Comparison of ENCODE assay signal across 30 cellular contexts in genomic region chr11:86087281-86087680, GRCh38.
"Had no signal": no experiment of that assay in that cellular context is flagged by ENCODE, and none has a peak within 500 bp of the region (broad histone marks: within the 10 kb centered on the region; RNA-seq: fewer than 3 reads in every experiment).

No MANE protein-coding gene starts in this region.

- H3K36me3 Mint-ChIP-seq: naive thymus-derived CD8-positive, alpha-beta T cell; stimulated activated effector memory CD8-positive, alpha-beta T cell treated with anti-CD3 and anti-CD28 coated beads, Interleukin-12 subunit alpha, Interleukin-12 subunit beta, amount 100 ng/mL, for 72 hours; type B pancreatic cell had no signal

- H3K36me3 ChIP-seq: left lung, lower lobe of right lung, pancreas, prostate gland, spleen, suprapubic skin, thoracic aorta, tibial artery, uterus had no signal

- DNase-seq: hypothalamus; immature natural killer cell; kidney; left colon; left lung; lower lobe of right lung; midbrain; mucosa of descending colon; naive thymus-derived CD8-positive, alpha-beta T cell; nucleus accumbens; pancreas; posterior cingulate gyrus; retina; right cardiac atrium; small intestine; spleen; stimulated activated CD4-positive, alpha-beta T cell treated with anti-CD3 and anti-CD28 coated beads, Interleukin-4, amount 100 ng/mL, for 24 hours; stimulated activated naive CD4-positive, alpha-beta T cell; tibial artery; uterus had no signal

- H3K9me3 Mint-ChIP-seq: immature natural killer cell; naive thymus-derived CD8-positive, alpha-beta T cell; neural crest cell; stimulated activated effector memory CD8-positive, alpha-beta T cell treated with anti-CD3 and anti-CD28 coated beads, Interleukin-12 subunit alpha, Interleukin-12 subunit beta, amount 100 ng/mL, for 72 hours; stimulated activated naive CD8-positive, alpha-beta T cell treated with anti-CD3 and anti-CD28 coated beads, Interleukin-15, Interleukin-2, amounts not matched to agents 100 ng/mL and 50 ng/mL, for 24 hours; type B pancreatic cell had no signal

- FAIRE-seq: islet of Langerhans, kidney, pancreas, small intestine had no signal

- H3K4me3 Mint-ChIP-seq: immature natural killer cell; naive thymus-derived CD8-positive, alpha-beta T cell; nephron; neural crest cell; stimulated activated effector memory CD8-positive, alpha-beta T cell treated with anti-CD3 and anti-CD28 coated beads, Interleukin-12 subunit alpha, Interleukin-12 subunit beta, amount 100 ng/mL, for 72 hours; stimulated activated naive CD8-positive, alpha-beta T cell treated with anti-CD3 and anti-CD28 coated beads, Interleukin-15, Interleukin-2, amounts not matched to agents 100 ng/mL and 50 ng/mL, for 24 hours; type B pancreatic cell had no signal

- ATAC-seq: left colon; left lung; lower lobe of right lung; mucosa of descending colon; naive thymus-derived CD8-positive, alpha-beta T cell; pancreas; right cardiac atrium; sciatic nerve; stimulated activated effector memory CD8-positive, alpha-beta T cell treated with anti-CD3 and anti-CD28 coated beads, Interleukin-12 subunit alpha, Interleukin-12 subunit beta, amount 100 ng/mL, for 72 hours had no signal

- H3K4me3 ChIP-seq: left lung, lower lobe of right lung, mucosa of descending colon, pancreas, prostate gland, spleen, suprapubic skin, thoracic aorta, tibial artery, uterus had no signal

- H3K27me3 Mint-ChIP-seq: type B pancreatic cell had no signal

- H3K9me3 ChIP-seq: left lung, lower lobe of right lung, mucosa of descending colon, pancreas, prostate gland, spleen, suprapubic skin, thoracic aorta, tibial artery, uterus had no signal

- H3K4me1 ChIP-seq: left lung, lower lobe of right lung, pancreas, prostate gland, spleen, uterus had no signal

- H3K27ac ChIP-seq: left lung, lower lobe of right lung, pancreas, prostate gland, spleen, suprapubic skin, thoracic aorta, tibial artery, uterus had no signal

- H3K27me3 ChIP-seq: left lung, pancreas, spleen, suprapubic skin, tibial artery, uterus had no signal

- H3K27ac Mint-ChIP-seq: immature natural killer cell; naive thymus-derived CD8-positive, alpha-beta T cell; nephron; stimulated activated effector memory CD8-positive, alpha-beta T cell treated with anti-CD3 and anti-CD28 coated beads, Interleukin-12 subunit alpha, Interleukin-12 subunit beta, amount 100 ng/mL, for 72 hours; stimulated activated naive CD8-positive, alpha-beta T cell treated with anti-CD3 and anti-CD28 coated beads, Interleukin-15, Interleukin-2, amounts not matched to agents 100 ng/mL and 50 ng/mL, for 24 hours; type B pancreatic cell had no signal

- H3K4me1 Mint-ChIP-seq: immature natural killer cell; naive thymus-derived CD8-positive, alpha-beta T cell; neural crest cell; stimulated activated effector memory CD8-positive, alpha-beta T cell treated with anti-CD3 and anti-CD28 coated beads, Interleukin-12 subunit alpha, Interleukin-12 subunit beta, amount 100 ng/mL, for 72 hours had no signal
